Comparison of ENCODE assay signal across 8 cellular contexts in genomic region chr12:114684098-114684869, GRCh38. TPM values are rescaled to one million over a fixed set of nuclear protein-coding genes. Genes with fewer than 3 reads are reported as not detected.
DNase-seq lines count a peak whose midpoint lies in the region; ATAC-seq lines count a peak whose summit lies in the region.

TBX3 (minus strand) TSS chr12:114684175; CDS start chr12:114683200, 975 bp downstream.

- peak within 1 kb of the TSS; percentile 70 for H3K9ac ChIP-seq in mucosa of stomach (ENCODE audit: low read length)

- DNase-seq in AG08395 (ENCODE audit: low spot score) (peak; percentile 93), HCEC 1CT (peak; percentile 99), NCI-H748 (lab: John Stamatoyannopoulos, UW; ENCODE audit: unreplicated experiment) (peak; percentile 99), fibroblast of gingiva (ENCODE audit: low read depth) (peak; percentile 100)
- DNase-seq in activated T-cell treated with anti-CD3 and anti-CD28 coated beads, Interleukin-2, amount 50 U/mL, for 72 hours = peak; percentile 73 to 81
- peak; percentile 47 for DNase-seq in stimulated activated naive B cell treated with anti-CD40 and anti-IgM and Interleukin-4, amounts not matched to agents 10 μg/mL and 1 μg/mL and 100 μg/mL, for 72 hours

- H3K4me1 Mint-ChIP-seq in activated T-cell treated with anti-CD3 and anti-CD28 coated beads, Interleukin-2, amount 50 U/mL, for 72 hours (ENCODE audit: low read depth) = peaks cover 39% of the 10 kb centered on the region
- peaks cover 26 to 55% of the 10 kb centered on the region in 2 donors for H3K4me1 Mint-ChIP-seq in stimulated activated naive B cell treated with anti-CD40 and anti-IgM and Interleukin-4, amounts not matched to agents 10 μg/mL and 1 μg/mL and 100 μg/mL, for 72 hours

- H3K27me3 ChIP-seq in mucosa of stomach (ENCODE audit: control insufficient read depth, insufficient read depth, low read length) = peaks cover 70% of the 10 kb centered on the region

- peak within 1 kb of the TSS; percentile 91 to 94 for H3K4me3 Mint-ChIP-seq in activated T-cell treated with anti-CD3 and anti-CD28 coated beads, Interleukin-2, amount 50 U/mL, for 72 hours
- H3K4me3 Mint-ChIP-seq in stimulated activated naive B cell treated with anti-CD40 and anti-IgM and Interleukin-4, amounts not matched to agents 10 μg/mL and 1 μg/mL and 100 μg/mL, for 72 hours = peak within 1 kb of the TSS; percentile 82 to 84

- peak; percentile 92 to 95 for ATAC-seq in activated T-cell treated with anti-CD3 and anti-CD28 coated beads, Interleukin-2, amount 50 U/mL, for 72 hours (replicated peaks in 1 of 2)
- ATAC-seq in stimulated activated naive B cell treated with anti-CD40 and anti-IgM and Interleukin-4, amounts not matched to agents 10 μg/mL and 1 μg/mL and 100 μg/mL, for 72 hours (replicated peaks) = peak; percentile 81 to 85
- no peak for ATAC-seq in GM18498 (IDR thresholded peaks at IDR 0.05; ENCODE audit: unreplicated experiment)

- peaks cover 9 to 18% of the 10 kb centered on the region in 2 donors for H3K36me3 Mint-ChIP-seq in activated T-cell treated with anti-CD3 and anti-CD28 coated beads, Interleukin-2, amount 50 U/mL, for 72 hours (ENCODE audit: insufficient read depth in 2 of 2)
- peaks cover 0 to 12% of the 10 kb centered on the region in 2 donors for H3K36me3 Mint-ChIP-seq in stimulated activated naive B cell treated with anti-CD40 and anti-IgM and Interleukin-4, amounts not matched to agents 10 μg/mL and 1 μg/mL and 100 μg/mL, for 72 hours

- H3K4me3 ChIP-seq in mucosa of stomach (ENCODE audit: low read length) = peak within 1 kb of the TSS; percentile 35

- H3K9me3 ChIP-seq in mucosa of stomach (ENCODE audit: control insufficient read depth, low read length) = no peaks in the 10 kb centered on the region

- H3K27ac Mint-ChIP-seq in activated T-cell treated with anti-CD3 and anti-CD28 coated beads, Interleukin-2, amount 50 U/mL, for 72 hours = peak within 1 kb of the TSS; percentile 65
- H3K27ac Mint-ChIP-seq in stimulated activated naive B cell treated with anti-CD40 and anti-IgM and Interleukin-4, amounts not matched to agents 10 μg/mL and 1 μg/mL and 100 μg/mL, for 72 hours = peak within 1 kb of the TSS; percentile 82

- no peaks in the 10 kb centered on the region for H3K36me3 ChIP-seq in mucosa of stomach (ENCODE audit: control insufficient read depth, insufficient read depth, low read length)

- peaks cover 95% of the 10 kb centered on the region for H3K27me3 Mint-ChIP-seq in activated T-cell treated with anti-CD3 and anti-CD28 coated beads, Interleukin-2, amount 50 U/mL, for 72 hours (ENCODE audit: low read depth)
- peaks cover 84 to 92% of the 10 kb centered on the region in 2 donors for H3K27me3 Mint-ChIP-seq in stimulated activated naive B cell treated with anti-CD40 and anti-IgM and Interleukin-4, amounts not matched to agents 10 μg/mL and 1 μg/mL and 100 μg/mL, for 72 hours

- peaks cover 41% of the 10 kb centered on the region for H3K4me1 ChIP-seq in mucosa of stomach (ENCODE audit: control insufficient read depth, insufficient read depth, low read length)

- H3K9me3 Mint-ChIP-seq in activated T-cell treated with anti-CD3 and anti-CD28 coated beads, Interleukin-2, amount 50 U/mL, for 72 hours = peaks cover 2% of the 10 kb centered on the region in 2 donors
- H3K9me3 Mint-ChIP-seq in stimulated activated naive B cell treated with anti-CD40 and anti-IgM and Interleukin-4, amounts not matched to agents 10 μg/mL and 1 μg/mL and 100 μg/mL, for 72 hours = peaks cover 2 to 7% of the 10 kb centered on the region in 2 donors

RNA-seq across cellular contexts. Expression of gene TBX3, which starts in this region (rescaled TPM):
- total RNA-seq in activated T-cell treated with anti-CD3 and anti-CD28 coated beads, Interleukin-2, amount 50 U/mL, for 72 hours = under 1 TPM in 1 of 2 donors, not detected in 1; 0.07 TPM

Comparison
In these comparisons a context has a peak if more than half of its experiments do, and no peak if none do; other contexts are left out.
1. Peak in DNase-seq and ATAC-seq in activated T-cell treated with anti-CD3 and anti-CD28 coated beads, Interleukin-2, amount 50 U/mL, for 72 hours; RNA of the gene not detected or under 1 TPM.
2. DNase-seq: peak in every context shown above with its lines; median percentile 100 in fibroblast of gingiva; 99 in HCEC 1CT; 99 in NCI-H748; 93 in AG08395; 77 in activated T-cell treated with anti-CD3 and anti-CD28 coated beads, Interleukin-2, amount 50 U/mL, for 72 hours; 47 in stimulated activated naive B cell treated with anti-CD40 and anti-IgM and Interleukin-4, amounts not matched to agents 10 μg/mL and 1 μg/mL and 100 μg/mL, for 72 hours.